Comparison of ENCODE assay signal across 8 cellular contexts in the genomic region with DNA sequence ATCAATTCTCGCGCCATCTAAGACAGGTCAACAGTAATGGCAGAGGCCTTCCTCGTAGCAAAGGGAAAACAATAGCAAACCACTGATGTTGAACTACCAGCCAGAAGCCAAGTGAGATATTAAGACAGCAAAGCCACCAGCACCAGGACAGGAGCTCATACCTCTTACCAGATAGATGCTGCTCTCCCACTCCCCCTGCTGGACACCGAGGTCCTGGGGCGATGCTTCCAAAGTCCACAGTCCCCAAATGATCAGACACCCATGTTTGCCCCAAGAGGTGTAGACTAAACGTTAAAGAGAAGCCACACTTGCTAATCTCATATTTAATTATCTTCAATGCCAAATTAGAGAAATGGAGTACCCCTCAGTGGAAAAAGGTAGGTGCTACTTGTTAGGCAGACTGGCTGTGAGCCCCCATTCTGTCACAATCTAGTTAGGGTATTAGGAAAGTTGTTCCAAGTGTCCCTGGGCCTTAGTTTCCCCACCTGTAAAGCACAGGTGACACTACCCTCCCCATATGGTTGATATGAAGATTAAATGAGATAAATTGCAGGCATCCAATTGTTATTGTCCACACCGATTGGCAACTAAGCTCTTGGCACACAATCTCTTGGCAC. TPM values are rescaled to one million over a fixed set of nuclear protein-coding genes. Genes with fewer than 3 reads are reported as not detected.
DNase-seq lines count a peak whose midpoint lies in the region; ATAC-seq, FAIRE-seq and TF ChIP-seq lines count a peak whose summit lies in the region.

No MANE protein-coding gene starts in this region.

- no TSS peak for BruUV-seq in mammary epithelial cell (replicated peaks; lab: Mats Ljungman, UMichigan)

- TF ChIP-seq POLR2A in H54 (IDR thresholded peaks at IDR 0.05; ENCODE audit: low read depth, low read length) (no peak), NB4 (IDR thresholded peaks at IDR 0.05; ENCODE audit: extremely low read depth, insufficient read length) (no peak)

- ATAC-seq in left lobe of liver = peak; percentile 98

- intact Hi-C loops in mammary epithelial cell (cut with micrococcal nuclease) = loop anchor here (1.0 kb wide), 3 partner anchors 51 to 231 kb away; no protein-coding TSS in a partner anchor

- CTCF ChIA-PET in mammary epithelial cell (lab: Charles Lee; ENCODE audit: low non-redundant PET) = interaction anchor here (0.6 to 0.8 kb wide), 2 partner anchors 27 to 222 kb away, joined by 3 to 5 read pairs; no protein-coding TSS in a partner anchor

- peak; percentile 84 for FAIRE-seq in H54 (lab: Jason Lieb, UNC)

- H4K20me1 ChIP-seq in mammary epithelial cell (ENCODE audit: insufficient read depth, low read length) = no peaks in the 10 kb centered on the region

- in situ Hi-C loops in mammary epithelial cell (cut with MboI; ENCODE audit: low sequenced_read_pairs in 2 of 2) = no loop called here

- H3K27ac ChIP-seq in WERI-Rb-1 = no peak overlapping the region
- H3K27ac ChIP-seq in mammary epithelial cell (ENCODE audit: insufficient read depth, low read depth, low read length) = no peak overlapping the region

- no peak overlapping the region for H3K4me2 ChIP-seq in mammary epithelial cell (ENCODE audit: insufficient read depth, low read depth, low read length)

- H3K27me3 ChIP-seq in WERI-Rb-1 (ENCODE audit: insufficient read depth, low read depth, severe bottlenecking) = no peaks in the 10 kb centered on the region
- H3K27me3 ChIP-seq in mammary epithelial cell (ENCODE audit: insufficient read depth, low read length) = no peaks in the 10 kb centered on the region

- peak; percentile 71 for DNase-seq in GM03348 (ENCODE audit: low spot score)
- peak; percentile 81 for DNase-seq in H54 (ENCODE audit: insufficient read length, low spot score)
- peak; percentile 73 for DNase-seq in NB4 (ENCODE audit: low read depth)
- peak; percentile 66 for DNase-seq in WERI-Rb-1
- DNase-seq in mammary epithelial cell = peak; percentile 41
- peak; percentile 68 for DNase-seq in left lobe of liver (ENCODE audit: low spot score)
- DNase-seq in stimulated activated CD8-positive, alpha-beta memory T cell treated with anti-CD3 and anti-CD28 coated beads, Interleukin-12 subunit alpha, Interleukin-12 subunit beta, amount 100 ng/mL, for 4 hours (ENCODE audit: low read depth) = peak; percentile 16
- no peak for DNase-seq in superior temporal gyrus (ENCODE audit: extremely low spot score)

- TF ChIP-seq CTCF in NB4 (IDR thresholded peaks at IDR 0.05; ENCODE audit: low read depth, low read length) = peak; percentile 99
- TF ChIP-seq CTCF in WERI-Rb-1 (IDR thresholded peaks at IDR 0.05; ENCODE audit: low read depth, low read length) = peak; percentile 92
- peak; percentile 88 to 90 for TF ChIP-seq CTCF in mammary epithelial cell (conservative IDR thresholded peaks at IDR 0.05 in 1 of 2, IDR thresholded peaks at IDR 0.05 in 1 of 2; ENCODE audit: extremely low read depth in 1 of 2, insufficient read depth in 1 of 2, low read depth in 1 of 2, low read length in 2 of 2)

- no peak overlapping the region for H2AFZ ChIP-seq in mammary epithelial cell (ENCODE audit: low read depth, low read length)

- no peak overlapping the region for H3K9ac ChIP-seq in mammary epithelial cell (ENCODE audit: insufficient read depth, low read length)

- 58% methylated on average over 6 of the region's 7 CpGs for WGBS in mammary epithelial cell (ENCODE audit: low coverage, missing lambda C conversion rate)

- peaks cover 8% of the 10 kb centered on the region for H3K4me1 ChIP-seq in mammary epithelial cell (ENCODE audit: insufficient read depth, low read length)

- H3K36me3 ChIP-seq in WERI-Rb-1 = no peaks in the 10 kb centered on the region
- H3K36me3 ChIP-seq in mammary epithelial cell (ENCODE audit: insufficient read depth, low read length) = no peaks in the 10 kb centered on the region

- no peaks in the 10 kb centered on the region for H3K9me3 ChIP-seq in WERI-Rb-1 (ENCODE audit: severe bottlenecking)
- no peaks in the 10 kb centered on the region for H3K9me3 ChIP-seq in mammary epithelial cell (replicated peaks; ENCODE audit: insufficient read depth, low read length)

- no peak overlapping the region for H3K4me3 ChIP-seq in NB4 (ENCODE audit: low read depth, low read length)
- H3K4me3 ChIP-seq in WERI-Rb-1 (ENCODE audit: low read depth, low read length) = no peak overlapping the region
- no peak overlapping the region for H3K4me3 ChIP-seq in mammary epithelial cell (replicated peaks in 1 of 3; ENCODE audit: insufficient read depth in 1 of 3, low read depth in 2 of 3, low read length in 3 of 3)

- dilution Hi-C loops in mammary epithelial cell (cut with HindIII; ENCODE audit: low sequenced_read_pairs) = no loop called here

- H3K79me2 ChIP-seq in mammary epithelial cell (ENCODE audit: insufficient read depth, low read length) = no peaks in the 10 kb centered on the region

RNA-seq across cellular contexts. Expression of a gene that starts 39.9 kb away (rescaled TPM):
- total RNA-seq in mammary epithelial cell (100 to 1,000 TPM in 1 of 2 donors, 10 to 100 TPM in 1; 77.5 to 239 TPM), left lobe of liver (146 TPM)
- 267 TPM for polyA plus RNA-seq in mammary epithelial cell
- 104 TPM for polyA minus RNA-seq in mammary epithelial cell

RNA-seq across cellular contexts. Expression of a gene that starts 55.7 kb away (rescaled TPM):
- total RNA-seq in mammary epithelial cell (under 1 TPM in 1 of 2 donors, not detected in 1; 0.66 TPM), left lobe of liver (not detected)
- not detected for polyA plus RNA-seq in mammary epithelial cell
- not detected for polyA minus RNA-seq in mammary epithelial cell
